7 cellular contexts compared by ENCODE assay signal in the genomic region with DNA sequence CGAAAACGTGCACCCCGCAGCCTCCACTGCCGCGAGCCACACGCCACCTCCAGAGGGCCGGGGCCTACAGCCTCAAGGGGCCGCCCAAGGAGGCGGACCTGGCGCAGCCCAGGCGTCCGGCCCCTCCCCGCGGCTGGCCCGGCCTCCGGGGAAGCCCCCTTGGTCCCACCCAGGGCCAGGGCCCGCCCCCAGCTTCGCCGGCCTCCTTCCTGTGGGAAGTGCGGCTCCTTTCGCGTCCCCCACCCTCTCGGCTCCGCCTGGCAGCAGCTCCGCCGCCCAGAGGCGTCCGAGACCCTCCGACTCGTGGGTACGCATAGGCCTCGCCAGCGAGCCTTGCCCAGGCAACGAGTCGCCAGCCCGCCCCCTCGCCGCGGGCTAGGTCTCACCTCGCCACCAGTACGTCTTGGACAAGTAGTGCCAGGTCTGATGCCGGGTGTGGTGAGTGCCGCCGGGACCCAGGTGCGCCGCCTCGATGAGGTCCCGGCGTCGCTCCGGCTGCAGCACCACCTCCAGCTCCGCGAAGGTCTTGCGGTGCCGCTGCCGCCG. TPM values are rescaled to one million over a fixed set of nuclear protein-coding genes. Genes with fewer than 3 reads are reported as not detected.
DNase-seq lines count a peak whose midpoint lies in the region; ATAC-seq lines count a peak whose summit lies in the region.

No MANE protein-coding gene starts in this region.

- peak overlapping the region; percentile 96 for H3K27ac Mint-ChIP-seq in T-helper 2 cell treated with Interferon-gamma antibody and Interleukin-4, amounts not matched to agents 5 μg/mL and 100 μg/mL, for 36 hours
- H3K27ac Mint-ChIP-seq in central memory CD8-positive, alpha-beta T cell (ENCODE audit: low read depth), result peak overlapping the region; percentile 98

- peaks cover 33% of the 10 kb centered on the region for H3K4me1 Mint-ChIP-seq in T-helper 2 cell treated with Interferon-gamma antibody and Interleukin-4, amounts not matched to agents 5 μg/mL and 100 μg/mL, for 36 hours (ENCODE audit: low read depth)
- peaks cover 38% of the 10 kb centered on the region for H3K4me1 Mint-ChIP-seq in central memory CD8-positive, alpha-beta T cell

- no peaks in the 10 kb centered on the region for H3K27me3 Mint-ChIP-seq in T-helper 2 cell treated with Interferon-gamma antibody and Interleukin-4, amounts not matched to agents 5 μg/mL and 100 μg/mL, for 36 hours (ENCODE audit: low read depth)
- no peaks in the 10 kb centered on the region for H3K27me3 Mint-ChIP-seq in central memory CD8-positive, alpha-beta T cell

- ATAC-seq in GM18907 (IDR thresholded peaks at IDR 0.05; ENCODE audit: unreplicated experiment), result peak; percentile 87
- peak; percentile 85 for ATAC-seq in HG03108 (IDR thresholded peaks at IDR 0.05; ENCODE audit: unreplicated experiment)
- peak; percentile 83 for ATAC-seq in central memory CD8-positive, alpha-beta T cell (replicated peaks; ENCODE audit: extremely low read depth, poor library complexity, severe bottlenecking)
- peak; percentile 89 for ATAC-seq in left lobe of liver

- H3K4me3 Mint-ChIP-seq in T-helper 2 cell treated with Interferon-gamma antibody and Interleukin-4, amounts not matched to agents 5 μg/mL and 100 μg/mL, for 36 hours, result peak overlapping the region; percentile 92
- peak overlapping the region; percentile 96 for H3K4me3 Mint-ChIP-seq in central memory CD8-positive, alpha-beta T cell

- DNase-seq in T-helper 2 cell treated with Interferon-gamma antibody and Interleukin-4, amounts not matched to agents 5 μg/mL and 100 μg/mL, for 36 hours (ENCODE audit: low spot score), result peak; percentile 96
- peak; percentile 89 to 94 for DNase-seq in central memory CD8-positive, alpha-beta T cell (ENCODE audit: low spot score in 2 of 2)
- DNase-seq in left lobe of liver (ENCODE audit: low spot score) (peak; percentile 96), SIG-M5 (lab: John Stamatoyannopoulos, UW) (no peak)
- DNase-seq in stimulated activated CD4-positive, alpha-beta T cell treated with anti-CD3 and anti-CD28 coated beads, Interleukin-4, amount 100 ng/mL, for 1 hour, result peak; percentile 96

- H3K9me3 Mint-ChIP-seq in T-helper 2 cell treated with Interferon-gamma antibody and Interleukin-4, amounts not matched to agents 5 μg/mL and 100 μg/mL, for 36 hours, result no peaks in the 10 kb centered on the region
- no peaks in the 10 kb centered on the region for H3K9me3 Mint-ChIP-seq in central memory CD8-positive, alpha-beta T cell

- peaks cover 45% of the 10 kb centered on the region for H3K36me3 Mint-ChIP-seq in T-helper 2 cell treated with Interferon-gamma antibody and Interleukin-4, amounts not matched to agents 5 μg/mL and 100 μg/mL, for 36 hours (ENCODE audit: low read depth)
- H3K36me3 Mint-ChIP-seq in central memory CD8-positive, alpha-beta T cell (ENCODE audit: insufficient read depth), result peaks cover 35% of the 10 kb centered on the region

RNA-seq across cellular contexts. Expression of a gene that starts 0.6 kb away (rescaled TPM):
- total RNA-seq in left lobe of liver, result 6.0 TPM

RNA-seq across cellular contexts. Expression of a gene that starts 10.2 kb away (rescaled TPM):
- 344 TPM for total RNA-seq in left lobe of liver

RNA-seq across cellular contexts. Expression of a gene that starts 48.1 kb away (rescaled TPM):
- total RNA-seq in left lobe of liver, result 2.1 TPM
